ENCODE assay signal across 8 cellular contexts in the genomic region with DNA sequence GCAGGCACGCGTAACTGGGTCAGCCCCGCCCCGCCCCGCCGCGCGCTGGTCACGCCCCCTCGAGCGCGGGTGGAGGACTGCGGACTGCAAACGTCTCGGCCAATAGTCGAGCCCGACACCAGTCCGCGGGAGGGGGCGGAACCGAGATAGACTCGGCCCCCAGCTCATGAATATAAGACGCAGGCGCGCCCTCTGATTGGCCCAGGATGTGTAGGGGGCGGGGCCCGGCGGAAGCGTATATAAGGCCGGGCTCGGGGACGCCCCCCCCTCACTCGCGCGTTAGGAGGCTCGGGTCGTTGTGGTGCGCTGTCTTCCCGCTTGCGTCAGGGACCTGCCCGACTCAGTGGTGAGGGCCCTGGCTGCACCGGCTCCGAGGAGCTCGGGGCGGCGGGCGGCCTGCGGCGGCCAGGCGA. TPM values are rescaled to one million over a fixed set of nuclear protein-coding genes. Genes with fewer than 3 reads are reported as not detected.
DNase-seq lines count a peak whose midpoint lies in the region; ATAC-seq and TF ChIP-seq lines count a peak whose summit lies in the region.

CIRBP (plus strand) TSS at position 268 of the 413 bp plus-strand sequence. CDS start 1,602 bp downstream, outside the sequence.

- peak within 1 kb of the TSS; percentile 84 to 94 (median 89) for H3K4me3 Mint-ChIP-seq in brain

- H3K36me3 Mint-ChIP-seq in brain: peaks cover 40% of the 10 kb centered on the region

- TF ChIP-seq CTCF in brain (conservative IDR thresholded peaks at IDR 0.05): no peak

- H3K9me3 Mint-ChIP-seq in brain: peaks cover 0 to 4% (median 0%) of the 10 kb centered on the region in 5 experiments

- H3K27ac Mint-ChIP-seq in brain: peak within 1 kb of the TSS; percentile 92 to 98 (median 96)

- H3K4me3 ChIP-seq in iPS-11a (ENCODE audit: low read depth, low read length) (peak within 1 kb of the TSS; percentile 60), skeletal muscle cell (ENCODE audit: low read depth, low read length) (peak within 1 kb of the TSS; percentile 69)

- peaks cover 82% of the 10 kb centered on the region for H3K4me1 Mint-ChIP-seq in brain

- peaks cover 7% of the 10 kb centered on the region for H3K27me3 Mint-ChIP-seq in brain

- peak; percentile 22 for ATAC-seq in GM18858 (IDR thresholded peaks at IDR 0.05; ENCODE audit: unreplicated experiment)
- ATAC-seq in HG03095 (IDR thresholded peaks at IDR 0.05; ENCODE audit: unreplicated experiment): peak; percentile 40

- DNase-seq in A172 (ENCODE audit: low spot score) (peak; percentile 98), NCI-H2171 (lab: John Stamatoyannopoulos, UW) (peak; percentile 99), UCSD-AML1 (lab: John Stamatoyannopoulos, UW; ENCODE audit: unreplicated experiment) (peak; percentile 99), skeletal muscle cell (ENCODE audit: low read depth) (peak; percentile 95)

RNA-seq across cellular contexts. Expression of gene CIRBP, which starts in this region (rescaled TPM):
- 124 and 266 TPM in 2 replicates for total RNA-seq in A172 (2014; rRNA removed; shearing (Covaris generic))
- 617 TPM for polyA plus RNA-seq in brain (ENCODE audit: insufficient read depth, low read depth, low replicate concordance)

Comparison
In these comparisons a context has a peak if more than half of its experiments do, and no peak if none do; other contexts are left out.
1. Peak in every context shown above with its lines: DNase-seq, ATAC-seq and H3K4me3 ChIP-seq.